14 cellular contexts compared by ENCODE assay signal in genomic region chr11:4202749-4203148, GRCh38.
A peak's percentile ranks its signal among the peaks of the same experiment; 100 is the strongest.
DNase-seq lines count a peak whose midpoint lies in the region; ATAC-seq, FAIRE-seq and TF ChIP-seq lines count a peak whose summit lies in the region.
"Had no signal": no experiment of that assay in that cellular context is flagged by ENCODE, and none has a peak within 500 bp of the region (broad histone marks: within the 10 kb centered on the region; RNA-seq: fewer than 3 reads in every experiment).

No MANE protein-coding gene starts in this region.

- H3K79me2 ChIP-seq in Karpas-422 (ENCODE audit: low read length), result no peaks in the 10 kb centered on the region
- no peaks in the 10 kb centered on the region for H3K79me2 ChIP-seq in parathyroid adenoma

- intact Hi-C loops in heart right ventricle (cut with DNase I), result no loop called here
- intact Hi-C loops in right cardiac atrium (cut with DNase I), result no loop called here

- DNase-seq in Karpas-422 (peak; percentile 23), heart right ventricle (no peak), right cardiac atrium (no peak), RCC 7860 (ENCODE audit: low spot score) (no peak)
- DNase-seq in stimulated activated naive CD8-positive, alpha-beta T cell treated with anti-CD3 and anti-CD28 coated beads, Interleukin-15, amount 100 ng/mL, for 72 hours, result no peak
- no peak for DNase-seq in activated naive CD4-positive, alpha-beta T cell (lab: John Stamatoyannopoulos, UW)
- DNase-seq: C1 segment of cervical spinal cord; Calu3; CD4-positive, alpha-beta T cell; DMS 273 treated with DMSO at 0.1 percent for 48 hours had no signal

- peaks cover 18% of the 10 kb centered on the region for H3K27me3 Mint-ChIP-seq in stimulated activated naive CD8-positive, alpha-beta T cell treated with anti-CD3 and anti-CD28 coated beads, Interleukin-15, amount 100 ng/mL, for 72 hours

- no peaks in the 10 kb centered on the region for H3K36me3 ChIP-seq in Karpas-422 (ENCODE audit: insufficient read depth, low read length)
- H3K36me3 ChIP-seq in heart right ventricle, result no peaks in the 10 kb centered on the region
- no peaks in the 10 kb centered on the region for H3K36me3 ChIP-seq in parathyroid adenoma (ENCODE audit: control insufficient read depth, insufficient read depth, low read length)
- H3K36me3 ChIP-seq: HAP-1 had no signal

- H3K4me1 Mint-ChIP-seq in stimulated activated naive CD8-positive, alpha-beta T cell treated with anti-CD3 and anti-CD28 coated beads, Interleukin-15, amount 100 ng/mL, for 72 hours, result no peaks in the 10 kb centered on the region
- H3K4me1 Mint-ChIP-seq: B cell had no signal

- H3K4me3 Mint-ChIP-seq in stimulated activated naive CD8-positive, alpha-beta T cell treated with anti-CD3 and anti-CD28 coated beads, Interleukin-15, amount 100 ng/mL, for 72 hours, result no peak overlapping the region
- H3K4me3 Mint-ChIP-seq: B cell; CD4-positive, alpha-beta T cell had no signal

- TF ChIP-seq CTCF in heart right ventricle (IDR thresholded peaks at IDR 0.05) (no peak), parathyroid adenoma (IDR thresholded peaks at IDR 0.05) (no peak)

- H3K4me2 ChIP-seq in Karpas-422 (ENCODE audit: low read depth, low read length, poor library complexity, severe bottlenecking), result no peak overlapping the region
- H3K4me2 ChIP-seq in parathyroid adenoma (ENCODE audit: low read length), result no peak overlapping the region

- H3K9me3 Mint-ChIP-seq in stimulated activated naive CD8-positive, alpha-beta T cell treated with anti-CD3 and anti-CD28 coated beads, Interleukin-15, amount 100 ng/mL, for 72 hours, result no peaks in the 10 kb centered on the region
- H3K9me3 Mint-ChIP-seq: CD4-positive, alpha-beta T cell had no signal

- H3K4me3 ChIP-seq in Karpas-422 (ENCODE audit: low read length) (no peak overlapping the region), heart right ventricle (no peak overlapping the region), right cardiac atrium (ENCODE audit: low read length) (no peak overlapping the region), parathyroid adenoma (ENCODE audit: low read depth, low read length) (no peak overlapping the region)
- H3K4me3 ChIP-seq: HAP-1 had no signal

- H4K20me1 ChIP-seq in Karpas-422 (ENCODE audit: insufficient read depth, low read depth, low read length), result no peaks in the 10 kb centered on the region

- H3K27ac Mint-ChIP-seq in stimulated activated naive CD8-positive, alpha-beta T cell treated with anti-CD3 and anti-CD28 coated beads, Interleukin-15, amount 100 ng/mL, for 72 hours, result no peak overlapping the region
- H3K27ac Mint-ChIP-seq: B cell; CD4-positive, alpha-beta T cell had no signal

- no peak for FAIRE-seq in RCC 7860 (lab: Jason Lieb, UNC)
- FAIRE-seq: H1 had no signal

- H2AFZ ChIP-seq in Karpas-422 (ENCODE audit: low read length), result no peak overlapping the region
- no peak overlapping the region for H2AFZ ChIP-seq in parathyroid adenoma

- H3K27ac ChIP-seq in Karpas-422 (ENCODE audit: low read length) (no peak overlapping the region), heart right ventricle (peak overlapping the region in 3 of 10 donors; percentile 7 to 62 (median 52)), right cardiac atrium (ENCODE audit: low read length) (peak overlapping the region; percentile 42), parathyroid adenoma (peak overlapping the region; percentile 29)

- no peaks in the 10 kb centered on the region for H3K27me3 ChIP-seq in Karpas-422 (ENCODE audit: low read length)
- no peaks in the 10 kb centered on the region for H3K27me3 ChIP-seq in heart right ventricle
- no peaks in the 10 kb centered on the region for H3K27me3 ChIP-seq in right cardiac atrium (ENCODE audit: control insufficient read depth, insufficient read depth)
- H3K27me3 ChIP-seq in parathyroid adenoma (ENCODE audit: control insufficient read depth, insufficient read depth, low read length), result no peaks in the 10 kb centered on the region

- H3K9ac ChIP-seq in Karpas-422 (ENCODE audit: low read length) (no peak overlapping the region), parathyroid adenoma (no peak overlapping the region)

- ATAC-seq in heart right ventricle, result peak; percentile 52 to 97 (median 86)
- ATAC-seq in right cardiac atrium, result peak; percentile 81 to 94
- ATAC-seq in stimulated activated naive CD8-positive, alpha-beta T cell treated with anti-CD3 and anti-CD28 coated beads, Interleukin-15, amount 100 ng/mL, for 72 hours, result no peak

- H3K9me3 ChIP-seq in Karpas-422 (ENCODE audit: low read length), result no peaks in the 10 kb centered on the region
- H3K9me3 ChIP-seq in heart right ventricle, result peaks cover 0 to 8% (median 0%) of the 10 kb centered on the region in 11 donors
- no peaks in the 10 kb centered on the region for H3K9me3 ChIP-seq in right cardiac atrium (ENCODE audit: control insufficient read depth, low read length)
- H3K9me3 ChIP-seq in parathyroid adenoma (ENCODE audit: control insufficient read depth, low read length), result no peaks in the 10 kb centered on the region
- H3K9me3 ChIP-seq: HAP-1 had no signal

- H3K9me2 ChIP-seq in Karpas-422 (replicated peaks; ENCODE audit: insufficient read depth, low read length), result no peaks in the 10 kb centered on the region

- no peaks in the 10 kb centered on the region for H3K4me1 ChIP-seq in Karpas-422 (ENCODE audit: low read length)
- H3K4me1 ChIP-seq in heart right ventricle, result peaks cover 0 to 21% (median 0%) of the 10 kb centered on the region in 9 donors
- H3K4me1 ChIP-seq in right cardiac atrium (ENCODE audit: control insufficient read depth, insufficient read depth, low read length), result no peaks in the 10 kb centered on the region
- peaks cover 11% of the 10 kb centered on the region for H3K4me1 ChIP-seq in parathyroid adenoma
- H3K4me1 ChIP-seq: HAP-1 had no signal
